1 cellular context compared by ENCODE assay signal in genomic region chr6:107866606-107867301, GRCh38.
TF ChIP-seq lines count a peak whose summit lies in the region.

No MANE protein-coding gene starts in this region.

TF ChIP-seq in HepG2, 621 proteins besides CTCF, POLR2A, EP300 and RAD21 (continued from another document):
- TF ChIP-seq, protein P1, sequence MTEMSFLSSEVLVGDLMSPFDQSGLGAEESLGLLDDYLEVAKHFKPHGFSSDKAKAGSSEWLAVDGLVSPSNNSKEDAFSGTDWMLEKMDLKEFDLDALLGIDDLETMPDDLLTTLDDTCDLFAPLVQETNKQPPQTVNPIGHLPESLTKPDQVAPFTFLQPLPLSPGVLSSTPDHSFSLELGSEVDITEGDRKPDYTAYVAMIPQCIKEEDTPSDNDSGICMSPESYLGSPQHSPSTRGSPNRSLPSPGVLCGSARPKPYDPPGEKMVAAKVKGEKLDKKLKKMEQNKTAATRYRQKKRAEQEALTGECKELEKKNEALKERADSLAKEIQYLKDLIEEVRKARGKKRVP (CRISPR knock-in tag; IDR thresholded peaks at IDR 0.05): no peak
- TF ChIP-seq SALL1 (CRISPR knock-in tag; IDR thresholded peaks at IDR 0.05) (no peak), CCDC6 (CRISPR knock-in tag; IDR thresholded peaks at IDR 0.05) (no peak), ZNF101 (CRISPR knock-in tag; IDR thresholded peaks at IDR 0.05; ENCODE audit: borderline replicate concordance, low read depth) (no peak), ZNF737 (CRISPR knock-in tag; IDR thresholded peaks at IDR 0.05; ENCODE audit: borderline replicate concordance) (no peak), ZFP62 (CRISPR knock-in tag; IDR thresholded peaks at IDR 0.05) (no peak), AKAP8 (CRISPR knock-in tag; IDR thresholded peaks at IDR 0.05) (no peak), ZNF567 (CRISPR knock-in tag; IDR thresholded peaks at IDR 0.05; ENCODE audit: borderline replicate concordance) (no peak), MNT (IDR thresholded peaks at IDR 0.05) (no peak), ZNF350 (CRISPR knock-in tag; IDR thresholded peaks at IDR 0.05; ENCODE audit: borderline replicate concordance, low read depth) (no peak), REPIN1 (CRISPR knock-in tag; IDR thresholded peaks at IDR 0.05; ENCODE audit: borderline replicate concordance, low read depth) (no peak), ZNF883 (CRISPR knock-in tag; IDR thresholded peaks at IDR 0.05; ENCODE audit: not compliant biosample characterization) (no peak), MLLT10 (CRISPR knock-in tag; IDR thresholded peaks at IDR 0.05) (no peak), HOXA5 (CRISPR knock-in tag; IDR thresholded peaks at IDR 0.05) (0 out of 2 replicates have a peak, but pooled peaks have one; percentile 22), ZNF782 (CRISPR knock-in tag; IDR thresholded peaks at IDR 0.05; ENCODE audit: borderline replicate concordance) (no peak), MTF1 (CRISPR knock-in tag; IDR thresholded peaks at IDR 0.05) (no peak), ZBED4 (CRISPR knock-in tag; IDR thresholded peaks at IDR 0.05; ENCODE audit: borderline replicate concordance) (no peak), TCF7 (IDR thresholded peaks at IDR 0.05; ENCODE audit: low read depth) (no peak), GFI1 (CRISPR knock-in tag; IDR thresholded peaks at IDR 0.05; ENCODE audit: borderline replicate concordance) (peak; percentile 55; the same call in 1 of the 2 replicates), ZNF616 (CRISPR knock-in tag; IDR thresholded peaks at IDR 0.05; ENCODE audit: low read depth) (no peak), KLF16 (CRISPR knock-in tag; IDR thresholded peaks at IDR 0.05) (no peak), HNF4A (CRISPR knock-in tag; IDR thresholded peaks at IDR 0.05) (no peak), SSRP1 (CRISPR knock-in tag; IDR thresholded peaks at IDR 0.05) (0 out of 2 replicates have a peak, but pooled peaks have one; percentile 65), ATF7 (IDR thresholded peaks at IDR 0.05) (no peak), ATF7 (CRISPR knock-in tag; IDR thresholded peaks at IDR 0.05) (no peak), SETDB1 (CRISPR knock-in tag; IDR thresholded peaks at IDR 0.05; ENCODE audit: borderline replicate concordance) (no peak), ZBTB21 (CRISPR knock-in tag; IDR thresholded peaks at IDR 0.05) (no peak), ZNF207 (IDR thresholded peaks at IDR 0.05; ENCODE audit: borderline replicate concordance) (no peak), ZKSCAN5 (CRISPR knock-in tag; IDR thresholded peaks at IDR 0.05) (no peak), SIN3B (IDR thresholded peaks at IDR 0.05; ENCODE audit: low read length) (no peak), ZNF121 (CRISPR knock-in tag; IDR thresholded peaks at IDR 0.05) (peak; percentile 90), ZSCAN31 (CRISPR knock-in tag; IDR thresholded peaks at IDR 0.05; ENCODE audit: low read depth) (no peak), HNF4G (IDR thresholded peaks at IDR 0.05; ENCODE audit: borderline replicate concordance, low read depth, low read length) (no peak), HNF4G (CRISPR knock-in tag; IDR thresholded peaks at IDR 0.05; ENCODE audit: borderline replicate concordance, low read depth) (no peak), STAG1 (CRISPR knock-in tag; IDR thresholded peaks at IDR 0.05) (peak; percentile 62), ZNF839 (CRISPR knock-in tag; IDR thresholded peaks at IDR 0.05; ENCODE audit: borderline replicate concordance) (no peak)
- TF ChIP-seq, protein P2, sequence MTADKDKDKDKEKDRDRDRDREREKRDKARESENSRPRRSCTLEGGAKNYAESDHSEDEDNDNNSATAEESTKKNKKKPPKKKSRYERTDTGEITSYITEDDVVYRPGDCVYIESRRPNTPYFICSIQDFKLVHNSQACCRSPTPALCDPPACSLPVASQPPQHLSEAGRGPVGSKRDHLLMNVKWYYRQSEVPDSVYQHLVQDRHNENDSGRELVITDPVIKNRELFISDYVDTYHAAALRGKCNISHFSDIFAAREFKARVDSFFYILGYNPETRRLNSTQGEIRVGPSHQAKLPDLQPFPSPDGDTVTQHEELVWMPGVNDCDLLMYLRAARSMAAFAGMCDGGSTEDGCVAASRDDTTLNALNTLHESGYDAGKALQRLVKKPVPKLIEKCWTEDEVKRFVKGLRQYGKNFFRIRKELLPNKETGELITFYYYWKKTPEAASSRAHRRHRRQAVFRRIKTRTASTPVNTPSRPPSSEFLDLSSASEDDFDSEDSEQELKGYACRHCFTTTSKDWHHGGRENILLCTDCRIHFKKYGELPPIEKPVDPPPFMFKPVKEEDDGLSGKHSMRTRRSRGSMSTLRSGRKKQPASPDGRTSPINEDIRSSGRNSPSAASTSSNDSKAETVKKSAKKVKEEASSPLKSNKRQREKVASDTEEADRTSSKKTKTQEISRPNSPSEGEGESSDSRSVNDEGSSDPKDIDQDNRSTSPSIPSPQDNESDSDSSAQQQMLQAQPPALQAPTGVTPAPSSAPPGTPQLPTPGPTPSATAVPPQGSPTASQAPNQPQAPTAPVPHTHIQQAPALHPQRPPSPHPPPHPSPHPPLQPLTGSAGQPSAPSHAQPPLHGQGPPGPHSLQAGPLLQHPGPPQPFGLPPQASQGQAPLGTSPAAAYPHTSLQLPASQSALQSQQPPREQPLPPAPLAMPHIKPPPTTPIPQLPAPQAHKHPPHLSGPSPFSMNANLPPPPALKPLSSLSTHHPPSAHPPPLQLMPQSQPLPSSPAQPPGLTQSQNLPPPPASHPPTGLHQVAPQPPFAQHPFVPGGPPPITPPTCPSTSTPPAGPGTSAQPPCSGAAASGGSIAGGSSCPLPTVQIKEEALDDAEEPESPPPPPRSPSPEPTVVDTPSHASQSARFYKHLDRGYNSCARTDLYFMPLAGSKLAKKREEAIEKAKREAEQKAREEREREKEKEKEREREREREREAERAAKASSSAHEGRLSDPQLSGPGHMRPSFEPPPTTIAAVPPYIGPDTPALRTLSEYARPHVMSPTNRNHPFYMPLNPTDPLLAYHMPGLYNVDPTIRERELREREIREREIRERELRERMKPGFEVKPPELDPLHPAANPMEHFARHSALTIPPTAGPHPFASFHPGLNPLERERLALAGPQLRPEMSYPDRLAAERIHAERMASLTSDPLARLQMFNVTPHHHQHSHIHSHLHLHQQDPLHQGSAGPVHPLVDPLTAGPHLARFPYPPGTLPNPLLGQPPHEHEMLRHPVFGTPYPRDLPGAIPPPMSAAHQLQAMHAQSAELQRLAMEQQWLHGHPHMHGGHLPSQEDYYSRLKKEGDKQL (CRISPR knock-in tag; IDR thresholded peaks at IDR 0.05; ENCODE audit: low read depth): no peak
- TF ChIP-seq, protein P3, sequence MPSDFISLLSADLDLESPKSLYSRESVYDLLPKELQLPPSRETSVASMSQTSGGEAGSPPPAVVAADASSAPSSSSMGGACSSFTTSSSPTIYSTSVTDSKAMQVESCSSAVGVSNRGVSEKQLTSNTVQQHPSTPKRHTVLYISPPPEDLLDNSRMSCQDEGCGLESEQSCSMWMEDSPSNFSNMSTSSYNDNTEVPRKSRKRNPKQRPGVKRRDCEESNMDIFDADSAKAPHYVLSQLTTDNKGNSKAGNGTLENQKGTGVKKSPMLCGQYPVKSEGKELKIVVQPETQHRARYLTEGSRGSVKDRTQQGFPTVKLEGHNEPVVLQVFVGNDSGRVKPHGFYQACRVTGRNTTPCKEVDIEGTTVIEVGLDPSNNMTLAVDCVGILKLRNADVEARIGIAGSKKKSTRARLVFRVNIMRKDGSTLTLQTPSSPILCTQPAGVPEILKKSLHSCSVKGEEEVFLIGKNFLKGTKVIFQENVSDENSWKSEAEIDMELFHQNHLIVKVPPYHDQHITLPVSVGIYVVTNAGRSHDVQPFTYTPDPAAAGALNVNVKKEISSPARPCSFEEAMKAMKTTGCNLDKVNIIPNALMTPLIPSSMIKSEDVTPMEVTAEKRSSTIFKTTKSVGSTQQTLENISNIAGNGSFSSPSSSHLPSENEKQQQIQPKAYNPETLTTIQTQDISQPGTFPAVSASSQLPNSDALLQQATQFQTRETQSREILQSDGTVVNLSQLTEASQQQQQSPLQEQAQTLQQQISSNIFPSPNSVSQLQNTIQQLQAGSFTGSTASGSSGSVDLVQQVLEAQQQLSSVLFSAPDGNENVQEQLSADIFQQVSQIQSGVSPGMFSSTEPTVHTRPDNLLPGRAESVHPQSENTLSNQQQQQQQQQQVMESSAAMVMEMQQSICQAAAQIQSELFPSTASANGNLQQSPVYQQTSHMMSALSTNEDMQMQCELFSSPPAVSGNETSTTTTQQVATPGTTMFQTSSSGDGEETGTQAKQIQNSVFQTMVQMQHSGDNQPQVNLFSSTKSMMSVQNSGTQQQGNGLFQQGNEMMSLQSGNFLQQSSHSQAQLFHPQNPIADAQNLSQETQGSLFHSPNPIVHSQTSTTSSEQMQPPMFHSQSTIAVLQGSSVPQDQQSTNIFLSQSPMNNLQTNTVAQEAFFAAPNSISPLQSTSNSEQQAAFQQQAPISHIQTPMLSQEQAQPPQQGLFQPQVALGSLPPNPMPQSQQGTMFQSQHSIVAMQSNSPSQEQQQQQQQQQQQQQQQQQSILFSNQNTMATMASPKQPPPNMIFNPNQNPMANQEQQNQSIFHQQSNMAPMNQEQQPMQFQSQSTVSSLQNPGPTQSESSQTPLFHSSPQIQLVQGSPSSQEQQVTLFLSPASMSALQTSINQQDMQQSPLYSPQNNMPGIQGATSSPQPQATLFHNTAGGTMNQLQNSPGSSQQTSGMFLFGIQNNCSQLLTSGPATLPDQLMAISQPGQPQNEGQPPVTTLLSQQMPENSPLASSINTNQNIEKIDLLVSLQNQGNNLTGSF (CRISPR knock-in tag; IDR thresholded peaks at IDR 0.05): no peak
- TF ChIP-seq, protein P4, sequence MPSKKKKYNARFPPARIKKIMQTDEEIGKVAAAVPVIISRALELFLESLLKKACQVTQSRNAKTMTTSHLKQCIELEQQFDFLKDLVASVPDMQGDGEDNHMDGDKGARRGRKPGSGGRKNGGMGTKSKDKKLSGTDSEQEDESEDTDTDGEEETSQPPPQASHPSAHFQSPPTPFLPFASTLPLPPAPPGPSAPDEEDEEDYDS (CRISPR knock-in tag; IDR thresholded peaks at IDR 0.05): no peak
